Comparison of ENCODE assay signal across 10 cellular contexts in the genomic region with DNA sequence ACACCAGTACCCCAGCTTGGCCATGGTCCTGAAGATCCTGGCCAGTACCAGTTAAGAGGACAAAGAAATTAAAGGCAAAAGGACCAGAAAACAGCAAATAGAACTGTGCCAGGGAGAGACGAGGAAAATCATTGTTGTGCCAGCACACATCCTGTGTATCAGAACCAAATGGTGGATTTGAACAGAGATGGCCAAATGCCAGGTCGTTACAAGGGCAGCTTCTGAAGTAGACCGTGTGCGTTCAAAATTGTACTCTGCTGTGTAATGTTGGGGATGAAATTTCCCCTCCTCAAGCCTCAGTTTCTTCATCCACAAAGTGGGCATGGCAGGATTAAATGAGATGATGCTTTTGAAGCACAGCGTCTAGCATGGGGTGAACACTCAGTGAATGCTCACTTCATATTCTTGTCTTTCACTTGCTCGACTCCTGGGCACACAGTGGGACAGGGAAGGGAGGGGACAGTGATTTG. TPM values are rescaled to one million over a fixed set of nuclear protein-coding genes. Genes with fewer than 3 reads are reported as not detected.
DNase-seq lines count a peak whose midpoint lies in the region; ATAC-seq lines count a peak whose summit lies in the region.
"Had no signal": no experiment of that assay in that cellular context is flagged by ENCODE, and none has a peak within 500 bp of the region (broad histone marks: within the 10 kb centered on the region; RNA-seq: fewer than 3 reads in every experiment).

No MANE protein-coding gene starts in this region.

- DNase-seq in stimulated activated naive CD8-positive, alpha-beta T cell treated with anti-CD3 and anti-CD28 coated beads, Interleukin-15, amount 100 ng/mL, for 72 hours, result no peak
- DNase-seq in stimulated activated naive CD8-positive, alpha-beta T cell treated with anti-CD3 and anti-CD28 coated beads, Interleukin-15, Interleukin-2, amounts not matched to agents 100 U/mL and 50 U/mL, for 24 hours, result no peak
- DNase-seq in dermis blood vessel endothelial cell (peak; percentile 60), aorta (peak in 1 of 2 donors; percentile 35), iPS-NIHi7 (ENCODE audit: extremely low spot score) (no peak)
- DNase-seq in activated naive CD8-positive, alpha-beta T cell treated with anti-CD3 and anti-CD28 coated beads for 36 hours, result no peak
- DNase-seq: NCI-H2107 had no signal

- H3K9me3 Mint-ChIP-seq in stimulated activated naive CD8-positive, alpha-beta T cell treated with anti-CD3 and anti-CD28 coated beads, Interleukin-15, amount 100 ng/mL, for 72 hours, result no peaks in the 10 kb centered on the region
- no peaks in the 10 kb centered on the region for H3K9me3 Mint-ChIP-seq in activated naive CD8-positive, alpha-beta T cell treated with anti-CD3 and anti-CD28 coated beads for 36 hours

- H3K27ac ChIP-seq in muscle layer of duodenum (ENCODE audit: low read length), result peak overlapping the region; percentile 82
- H3K27ac ChIP-seq in aorta (ENCODE audit: low read depth in 1 of 2, low read length in 2 of 2), result no peak overlapping the region

- intact Hi-C loops in aorta (cut with DNase I), result no loop called here

- H3K27me3 Mint-ChIP-seq in stimulated activated naive CD8-positive, alpha-beta T cell treated with anti-CD3 and anti-CD28 coated beads, Interleukin-15, amount 100 ng/mL, for 72 hours, result peaks cover 24% of the 10 kb centered on the region
- peaks cover 4% of the 10 kb centered on the region for H3K27me3 Mint-ChIP-seq in activated naive CD8-positive, alpha-beta T cell treated with anti-CD3 and anti-CD28 coated beads for 36 hours

- H3K4me3 ChIP-seq in muscle layer of duodenum (ENCODE audit: low read depth in 1 of 2, low read length in 2 of 2), result no peak overlapping the region
- H3K4me3 ChIP-seq in aorta (ENCODE audit: low read length in 2 of 2), result no peak overlapping the region
- H3K4me3 ChIP-seq: thyroid gland had no signal

- H3K27me3 ChIP-seq in muscle layer of duodenum (ENCODE audit: low read depth, low read length) (no peaks in the 10 kb centered on the region), aorta (ENCODE audit: control insufficient read depth in 1 of 2, insufficient read depth in 2 of 2, low read length in 1 of 2) (no peaks in the 10 kb centered on the region)
- H3K27me3 ChIP-seq: thyroid gland had no signal

- peak; percentile 12 for ATAC-seq in stimulated activated naive CD8-positive, alpha-beta T cell treated with anti-CD3 and anti-CD28 coated beads, Interleukin-15, amount 100 ng/mL, for 72 hours
- no peak for ATAC-seq in stimulated activated naive CD8-positive, alpha-beta T cell treated with anti-CD3 and anti-CD28 coated beads, Interleukin-15, Interleukin-2, amounts not matched to agents 100 U/mL and 50 U/mL, for 24 hours
- ATAC-seq in aorta (ENCODE audit: low FRiP score) (peak; percentile 2), GM21723 (IDR thresholded peaks at IDR 0.05; ENCODE audit: unreplicated experiment) (no peak)

- H3K4me1 ChIP-seq in muscle layer of duodenum (ENCODE audit: control insufficient read depth in 1 of 2, insufficient read depth in 2 of 2, low read length in 2 of 2), result peaks cover 0 to 6% of the 10 kb centered on the region in 2 donors
- no peaks in the 10 kb centered on the region for H3K4me1 ChIP-seq in aorta (ENCODE audit: control insufficient read depth in 1 of 2, insufficient read depth in 2 of 2, low read length in 2 of 2)

- peak overlapping the region in 1 of 2 donors; percentile 20 for H3K27ac Mint-ChIP-seq in stimulated activated naive CD8-positive, alpha-beta T cell treated with anti-CD3 and anti-CD28 coated beads, Interleukin-15, amount 100 ng/mL, for 72 hours
- no peak overlapping the region for H3K27ac Mint-ChIP-seq in activated naive CD8-positive, alpha-beta T cell treated with anti-CD3 and anti-CD28 coated beads for 36 hours

- H3K4me1 Mint-ChIP-seq in stimulated activated naive CD8-positive, alpha-beta T cell treated with anti-CD3 and anti-CD28 coated beads, Interleukin-15, amount 100 ng/mL, for 72 hours, result peaks cover 8% of the 10 kb centered on the region
- H3K4me1 Mint-ChIP-seq in activated naive CD8-positive, alpha-beta T cell treated with anti-CD3 and anti-CD28 coated beads for 36 hours, result no peaks in the 10 kb centered on the region

- 70 to 79% methylated on average over 6 of the region's 6 CpGs for WGBS in aorta, 2 donors

- H3K36me3 ChIP-seq in muscle layer of duodenum (ENCODE audit: control insufficient read depth in 1 of 2, insufficient read depth in 2 of 2, low read length in 2 of 2) (no peaks in the 10 kb centered on the region), aorta (ENCODE audit: control insufficient read depth in 1 of 2, insufficient read depth in 2 of 2, low read length in 1 of 2) (no peaks in the 10 kb centered on the region)
- H3K36me3 ChIP-seq: thyroid gland had no signal

- no peaks in the 10 kb centered on the region for H3K9me3 ChIP-seq in muscle layer of duodenum (ENCODE audit: control insufficient read depth in 1 of 2, low read length in 2 of 2)
- H3K9me3 ChIP-seq in aorta (ENCODE audit: control insufficient read depth, low read length), result no peaks in the 10 kb centered on the region
- H3K9me3 ChIP-seq: thyroid gland had no signal

- H3K4me3 Mint-ChIP-seq in stimulated activated naive CD8-positive, alpha-beta T cell treated with anti-CD3 and anti-CD28 coated beads, Interleukin-15, amount 100 ng/mL, for 72 hours, result no peak overlapping the region
- H3K4me3 Mint-ChIP-seq in activated naive CD8-positive, alpha-beta T cell treated with anti-CD3 and anti-CD28 coated beads for 36 hours, result no peak overlapping the region

- no peaks in the 10 kb centered on the region for H3K36me3 Mint-ChIP-seq in activated naive CD8-positive, alpha-beta T cell treated with anti-CD3 and anti-CD28 coated beads for 36 hours

RNA-seq across cellular contexts. Expression of a gene that starts 43.1 kb away (rescaled TPM):
- 25.0 and 50.2 TPM in 2 replicates for total RNA-seq in dermis blood vessel endothelial cell
- total RNA-seq in aorta, result 10 to 100 TPM; 41.0 to 89.7 TPM
- 100 to 1,000 TPM in 1 of 2 donors, 10 to 100 TPM in 1; 23.2 to 103 TPM for polyA plus RNA-seq in aorta
- total RNA-seq in activated naive CD8-positive, alpha-beta T cell treated with anti-CD3 and anti-CD28 coated beads for 36 hours, result 1 to 10 TPM; 4.3 to 4.9 TPM

Comparison
In these comparisons a context has a peak if more than half of its experiments do, and no peak if none do; other contexts are left out.
1. ATAC-seq: peak in stimulated activated naive CD8-positive, alpha-beta T cell treated with anti-CD3 and anti-CD28 coated beads, Interleukin-15, amount 100 ng/mL, for 72 hours (single experiment) and aorta (single experiment); none in stimulated activated naive CD8-positive, alpha-beta T cell treated with anti-CD3 and anti-CD28 coated beads, Interleukin-15, Interleukin-2, amounts not matched to agents 100 U/mL and 50 U/mL, for 24 hours (single experiment) and GM21723 (single experiment).